12 cellular contexts compared by ENCODE assay signal in the genomic region with DNA sequence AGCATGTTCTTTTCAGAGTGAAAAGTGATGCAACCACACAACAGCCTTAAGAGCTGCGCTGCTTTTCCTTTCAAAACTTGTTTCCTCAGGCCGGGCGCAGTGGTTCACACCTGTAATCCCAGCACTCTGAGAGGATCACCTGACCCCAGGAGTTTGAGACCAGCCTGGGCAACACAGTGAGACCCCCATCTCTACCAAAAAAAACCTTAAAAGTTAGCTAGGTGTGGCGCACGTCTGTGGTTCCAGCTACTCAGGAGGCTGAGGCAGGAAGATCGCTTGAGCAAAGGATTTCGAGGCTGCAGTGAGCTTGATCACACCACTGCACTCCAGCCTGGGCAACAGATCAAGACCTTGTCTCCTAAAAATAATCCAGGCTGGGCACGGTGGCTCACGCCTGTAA. TPM values are rescaled to one million over a fixed set of nuclear protein-coding genes. Genes with fewer than 3 reads are reported as not detected.
DNase-seq lines count a peak whose midpoint lies in the region; ATAC-seq, FAIRE-seq and TF ChIP-seq lines count a peak whose summit lies in the region.
"Had no signal": no experiment of that assay in that cellular context is flagged by ENCODE, and none has a peak within 500 bp of the region (broad histone marks: within the 10 kb centered on the region; RNA-seq: fewer than 3 reads in every experiment).

No MANE protein-coding gene starts in this region.

- H3K4me3 Mint-ChIP-seq in CD4-positive, alpha-beta memory T cell: peak overlapping the region; percentile 15 to 66 (median 58)
- peak overlapping the region; percentile 52 for H3K4me3 Mint-ChIP-seq in activated T-helper 17 cell treated with anti-CD3 and anti-CD28 coated beads, Interleukin-2, amount 50 U/mL, for 72 hours
- peak overlapping the region; percentile 49 for H3K4me3 Mint-ChIP-seq in natural killer cell treated with Interleukin-12 subunit alpha and Interleukin-12 subunit beta and Interleukin-15 and Interleukin-18, amount 100 ng/mL, for 72 hours
- H3K4me3 Mint-ChIP-seq in chondrocyte (ENCODE audit: unreplicated experiment): no peak overlapping the region

- H3K36me3 ChIP-seq in CD4-positive, alpha-beta memory T cell (ENCODE audit: insufficient read depth, low read length): peaks cover 40% of the 10 kb centered on the region
- peaks cover 40% of the 10 kb centered on the region for H3K36me3 ChIP-seq in HAP-1 (replicated peaks)

- H3K27me3 Mint-ChIP-seq in CD4-positive, alpha-beta memory T cell: no peaks in the 10 kb centered on the region
- H3K27me3 Mint-ChIP-seq in activated T-helper 17 cell treated with anti-CD3 and anti-CD28 coated beads, Interleukin-2, amount 50 U/mL, for 72 hours: no peaks in the 10 kb centered on the region
- no peaks in the 10 kb centered on the region for H3K27me3 Mint-ChIP-seq in natural killer cell treated with Interleukin-12 subunit alpha and Interleukin-12 subunit beta and Interleukin-15 and Interleukin-18, amount 100 ng/mL, for 72 hours
- H3K27me3 Mint-ChIP-seq in chondrocyte (ENCODE audit: low read depth): no peaks in the 10 kb centered on the region

- no peaks in the 10 kb centered on the region for H3K27me3 ChIP-seq in CD4-positive, alpha-beta memory T cell (ENCODE audit: insufficient read depth, low read length)
- no peaks in the 10 kb centered on the region for H3K27me3 ChIP-seq in HAP-1 (ENCODE audit: low read depth)
- H3K27me3 ChIP-seq: transverse colon had no signal

- POLR2A ChIA-PET in CD4-positive, alpha-beta memory T cell (lab: Charles Lee; ENCODE audit: partially characterized antibody): interaction anchor here (0.7 to 4.6 kb wide), 5 partner anchors 9 to 98 kb away, joined by 3 to 78 read pairs (median 7); a partner anchor contains a TSS

- peaks cover 38% of the 10 kb centered on the region for H3K4me1 ChIP-seq in CD4-positive, alpha-beta memory T cell (ENCODE audit: insufficient read depth, low read length)
- peaks cover 35% of the 10 kb centered on the region for H3K4me1 ChIP-seq in HAP-1

- no peak for TF ChIP-seq CTCF in chondrocyte (IDR thresholded peaks at IDR 0.05)

- FAIRE-seq in frontal cortex (lab: Jason Lieb, UNC): no peak

- H3K27ac Mint-ChIP-seq in CD4-positive, alpha-beta memory T cell: peak overlapping the region in 5 of 7 donors; percentile 12 to 83 (median 65)
- no peak overlapping the region for H3K27ac Mint-ChIP-seq in activated T-helper 17 cell treated with anti-CD3 and anti-CD28 coated beads, Interleukin-2, amount 50 U/mL, for 72 hours
- no peak overlapping the region for H3K27ac Mint-ChIP-seq in natural killer cell treated with Interleukin-12 subunit alpha and Interleukin-12 subunit beta and Interleukin-15 and Interleukin-18, amount 100 ng/mL, for 72 hours
- H3K27ac Mint-ChIP-seq in chondrocyte (ENCODE audit: unreplicated experiment): no peak overlapping the region

- H3K9me3 ChIP-seq in CD4-positive, alpha-beta memory T cell (ENCODE audit: control insufficient read depth in 1 of 2, low read length in 2 of 2): no peaks in the 10 kb centered on the region
- H3K9me3 ChIP-seq in HAP-1: no peaks in the 10 kb centered on the region
- H3K9me3 ChIP-seq: transverse colon had no signal

- H3K4me1 Mint-ChIP-seq in CD4-positive, alpha-beta memory T cell: peaks cover 13 to 37% (median 26%) of the 10 kb centered on the region in 4 donors
- H3K4me1 Mint-ChIP-seq in activated T-helper 17 cell treated with anti-CD3 and anti-CD28 coated beads, Interleukin-2, amount 50 U/mL, for 72 hours: peaks cover 5% of the 10 kb centered on the region
- peaks cover 17 to 19% of the 10 kb centered on the region in 2 donors for H3K4me1 Mint-ChIP-seq in natural killer cell treated with Interleukin-12 subunit alpha and Interleukin-12 subunit beta and Interleukin-15 and Interleukin-18, amount 100 ng/mL, for 72 hours (ENCODE audit: low read depth in 2 of 2)
- peaks cover 13% of the 10 kb centered on the region for H3K4me1 Mint-ChIP-seq in chondrocyte (ENCODE audit: low read depth)

- DNase-seq in CD4-positive, alpha-beta memory T cell: no peak
- DNase-seq in HAP-1 (ENCODE audit: low spot score in 2 of 2): no peak
- DNase-seq in natural killer cell treated with Interleukin-12 subunit alpha and Interleukin-12 subunit beta and Interleukin-15 and Interleukin-18, amount 100 ng/mL, for 72 hours (ENCODE audit: low spot score): no peak
- no peak for DNase-seq in chondrocyte (ENCODE audit: low spot score)
- no peak for DNase-seq in frontal cortex (ENCODE audit: low spot score in 2 of 2)
- no peak for DNase-seq in LoVo (ENCODE audit: low spot score)
- DNase-seq: NCI-H1048, RPMI8226, transverse colon had no signal

- no peak overlapping the region for H3K27ac ChIP-seq in CD4-positive, alpha-beta memory T cell (ENCODE audit: low read depth, low read length)

- peaks cover 16 to 32% of the 10 kb centered on the region in 2 donors for H3K36me3 Mint-ChIP-seq in CD4-positive, alpha-beta memory T cell
- peaks cover 60% of the 10 kb centered on the region for H3K36me3 Mint-ChIP-seq in activated T-helper 17 cell treated with anti-CD3 and anti-CD28 coated beads, Interleukin-2, amount 50 U/mL, for 72 hours (ENCODE audit: low read depth)
- H3K36me3 Mint-ChIP-seq in natural killer cell treated with Interleukin-12 subunit alpha and Interleukin-12 subunit beta and Interleukin-15 and Interleukin-18, amount 100 ng/mL, for 72 hours: peaks cover 6% of the 10 kb centered on the region
- H3K36me3 Mint-ChIP-seq in chondrocyte (ENCODE audit: low read depth): peaks cover 10% of the 10 kb centered on the region

- CTCF ChIA-PET in CD4-positive, alpha-beta memory T cell (lab: Charles Lee; ENCODE audit: partially characterized antibody): interaction anchor here (1.1 to 7.9 kb wide), 8 partner anchors 20 to 114 kb away, joined by 3 to 54 read pairs (median 4); a partner anchor contains a TSS

- H3K9me3 Mint-ChIP-seq in CD4-positive, alpha-beta memory T cell: no peaks in the 10 kb centered on the region
- H3K9me3 Mint-ChIP-seq in activated T-helper 17 cell treated with anti-CD3 and anti-CD28 coated beads, Interleukin-2, amount 50 U/mL, for 72 hours: no peaks in the 10 kb centered on the region
- no peaks in the 10 kb centered on the region for H3K9me3 Mint-ChIP-seq in natural killer cell treated with Interleukin-12 subunit alpha and Interleukin-12 subunit beta and Interleukin-15 and Interleukin-18, amount 100 ng/mL, for 72 hours
- no peaks in the 10 kb centered on the region for H3K9me3 Mint-ChIP-seq in chondrocyte (ENCODE audit: low read depth)

- in situ Hi-C loops in HAP-1 (cut with MboI; ENCODE audit: low sequenced_read_pairs): no loop called here

- ATAC-seq in activated T-helper 17 cell treated with anti-CD3 and anti-CD28 coated beads, Interleukin-2, amount 50 U/mL, for 72 hours (replicated peaks): no peak
- no peak for ATAC-seq in natural killer cell treated with Interleukin-12 subunit alpha and Interleukin-12 subunit beta and Interleukin-15 and Interleukin-18, amount 100 ng/mL, for 72 hours
- no peak for ATAC-seq in GM19467 (IDR thresholded peaks at IDR 0.05; ENCODE audit: unreplicated experiment)

- H3K4me3 ChIP-seq in CD4-positive, alpha-beta memory T cell (ENCODE audit: low read length in 2 of 2): no peak overlapping the region
- peak overlapping the region; percentile 100; the same call in 1 of the 2 replicates for H3K4me3 ChIP-seq in HAP-1

- intact Hi-C loops in CD4-positive, alpha-beta memory T cell (cut with micrococcal nuclease): no loop called here

RNA-seq across cellular contexts. Expression of a gene that starts 2.0 kb away (rescaled TPM):
- 10 to 100 TPM; 46.2 to 50.0 TPM for total RNA-seq in CD4-positive, alpha-beta memory T cell
- 10 to 100 TPM; 20.5 to 20.8 TPM for polyA plus RNA-seq in CD4-positive, alpha-beta memory T cell
- total RNA-seq in activated T-helper 17 cell treated with anti-CD3 and anti-CD28 coated beads, Interleukin-2, amount 50 U/mL, for 72 hours: 10 to 100 TPM; 13.7 to 20.8 TPM
- 10 to 100 TPM; 17.2 to 19.9 TPM for total RNA-seq in natural killer cell treated with Interleukin-12 subunit alpha and Interleukin-12 subunit beta and Interleukin-15 and Interleukin-18, amount 100 ng/mL, for 72 hours
- total RNA-seq in chondrocyte (9.2 to 9.6 TPM (median 9.5 TPM) in 3 replicates), frontal cortex (13.9 TPM)

RNA-seq across cellular contexts. Expression of a gene that starts 9.7 kb away (rescaled TPM):
- not detected for total RNA-seq in CD4-positive, alpha-beta memory T cell
- polyA plus RNA-seq in CD4-positive, alpha-beta memory T cell: not detected
- total RNA-seq in activated T-helper 17 cell treated with anti-CD3 and anti-CD28 coated beads, Interleukin-2, amount 50 U/mL, for 72 hours: not detected
- not detected for total RNA-seq in natural killer cell treated with Interleukin-12 subunit alpha and Interleukin-12 subunit beta and Interleukin-15 and Interleukin-18, amount 100 ng/mL, for 72 hours
- not detected in 3 replicates for total RNA-seq in chondrocyte
- total RNA-seq in frontal cortex: not detected
- total RNA-seq: skeletal muscle tissue had no signal

RNA-seq across cellular contexts. Expression of a gene that starts 18.8 kb away (rescaled TPM):
- total RNA-seq in CD4-positive, alpha-beta memory T cell: 1 to 10 TPM; 9.7 to 10.0 TPM
- polyA plus RNA-seq in CD4-positive, alpha-beta memory T cell: 1 to 10 TPM; 5.1 to 7.9 TPM
- 10 to 100 TPM in 1 of 2 donors, 1 to 10 TPM in 1; 2.3 to 23.7 TPM for total RNA-seq in activated T-helper 17 cell treated with anti-CD3 and anti-CD28 coated beads, Interleukin-2, amount 50 U/mL, for 72 hours
- total RNA-seq in natural killer cell treated with Interleukin-12 subunit alpha and Interleukin-12 subunit beta and Interleukin-15 and Interleukin-18, amount 100 ng/mL, for 72 hours: 100 to 1,000 TPM in 1 of 2 donors, 10 to 100 TPM in 1; 70.6 to 161 TPM
- total RNA-seq in chondrocyte: 3.9 to 7.0 TPM (median 6.7 TPM) in 3 replicates
- total RNA-seq in frontal cortex: 33.8 TPM

Comparison
In these comparisons a context has a peak if more than half of its experiments do, and no peak if none do; other contexts are left out.
1. H3K27ac Mint-ChIP-seq: peak in CD4-positive, alpha-beta memory T cell (5 of 7); none in activated T-helper 17 cell treated with anti-CD3 and anti-CD28 coated beads, Interleukin-2, amount 50 U/mL, for 72 hours (single experiment), natural killer cell treated with Interleukin-12 subunit alpha and Interleukin-12 subunit beta and Interleukin-15 and Interleukin-18, amount 100 ng/mL, for 72 hours (0 of 2) and chondrocyte (single experiment).